1 cellular context compared by ENCODE assay signal in the genomic region with DNA sequence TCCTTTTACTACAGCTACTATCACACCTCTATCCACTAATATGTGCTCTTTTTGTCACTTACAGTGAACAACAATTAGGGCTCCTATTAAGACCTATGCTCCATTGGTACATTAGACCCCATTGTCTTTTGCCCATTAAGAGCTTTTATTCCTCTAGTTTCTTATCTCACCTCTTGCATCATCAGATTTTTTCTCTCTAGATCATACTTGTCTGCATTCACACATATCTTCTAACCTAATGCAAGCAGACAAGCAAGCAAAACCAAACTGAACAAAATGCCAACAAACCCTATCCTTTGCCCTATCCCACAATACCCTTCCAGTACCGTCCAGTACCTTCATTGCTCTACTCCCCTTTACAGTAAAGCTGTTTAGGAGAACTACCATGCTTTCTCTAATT.
TF ChIP-seq lines count a peak whose summit lies in the region.

No MANE protein-coding gene starts in this region.

TF ChIP-seq in HepG2, 621 proteins besides CTCF, POLR2A, EP300 and RAD21:
- TF ChIP-seq MBD4 (IDR thresholded peaks at IDR 0.05; ENCODE audit: borderline replicate concordance, low read length) (no peak), PPARG (CRISPR knock-in tag; conservative IDR thresholded peaks at IDR 0.05) (no peak), ATF7 (IDR thresholded peaks at IDR 0.05) (peak; percentile 3; the same call in 1 of the 2 replicates), ATF7 (CRISPR knock-in tag; IDR thresholded peaks at IDR 0.05) (no peak), CEBPB (IDR thresholded peaks at IDR 0.05; ENCODE audit: borderline replicate concordance, low read depth, low read length) (peak; percentile 43; the same call in 1 of the 2 replicates), ZNF788 (CRISPR knock-in tag; IDR thresholded peaks at IDR 0.05; ENCODE audit: borderline replicate concordance) (no peak)
- TF ChIP-seq, protein P1, sequence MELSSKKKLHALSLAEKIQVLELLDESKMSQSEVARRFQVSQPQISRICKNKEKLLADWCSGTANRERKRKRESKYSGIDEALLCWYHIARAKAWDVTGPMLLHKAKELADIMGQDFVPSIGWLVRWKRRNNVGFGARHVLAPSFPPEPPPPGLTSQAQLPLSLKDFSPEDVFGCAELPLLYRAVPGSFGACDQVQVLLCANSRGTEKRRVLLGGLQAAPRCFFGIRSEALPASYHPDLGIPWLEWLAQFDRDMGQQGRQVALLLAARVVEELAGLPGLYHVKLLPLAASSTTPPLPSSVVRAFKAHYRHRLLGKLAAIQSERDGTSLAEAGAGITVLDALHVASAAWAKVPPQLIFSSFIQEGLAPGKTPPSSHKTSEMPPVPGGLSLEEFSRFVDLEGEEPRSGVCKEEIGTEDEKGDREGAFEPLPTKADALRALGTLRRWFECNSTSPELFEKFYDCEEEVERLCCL (CRISPR knock-in tag; IDR thresholded peaks at IDR 0.05; ENCODE audit: borderline replicate concordance) = no peak
- TF ChIP-seq, protein P2, sequence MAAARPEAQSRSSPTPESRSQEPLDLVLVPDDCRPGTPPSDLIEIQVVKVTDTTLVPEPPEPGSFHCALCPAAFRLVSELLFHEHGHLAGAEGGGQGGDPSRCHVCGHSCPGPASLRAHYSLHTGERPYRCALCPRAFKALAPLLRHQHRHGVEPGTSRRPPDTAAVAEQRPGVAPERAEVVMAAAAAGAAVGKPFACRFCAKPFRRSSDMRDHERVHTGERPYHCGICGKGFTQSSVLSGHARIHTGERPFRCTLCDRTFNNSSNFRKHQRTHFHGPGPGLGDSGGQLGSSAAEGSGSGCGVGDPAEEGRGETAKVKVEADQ (CRISPR knock-in tag; IDR thresholded peaks at IDR 0.05; ENCODE audit: borderline replicate concordance) = no peak
- TF ChIP-seq, protein P3, sequence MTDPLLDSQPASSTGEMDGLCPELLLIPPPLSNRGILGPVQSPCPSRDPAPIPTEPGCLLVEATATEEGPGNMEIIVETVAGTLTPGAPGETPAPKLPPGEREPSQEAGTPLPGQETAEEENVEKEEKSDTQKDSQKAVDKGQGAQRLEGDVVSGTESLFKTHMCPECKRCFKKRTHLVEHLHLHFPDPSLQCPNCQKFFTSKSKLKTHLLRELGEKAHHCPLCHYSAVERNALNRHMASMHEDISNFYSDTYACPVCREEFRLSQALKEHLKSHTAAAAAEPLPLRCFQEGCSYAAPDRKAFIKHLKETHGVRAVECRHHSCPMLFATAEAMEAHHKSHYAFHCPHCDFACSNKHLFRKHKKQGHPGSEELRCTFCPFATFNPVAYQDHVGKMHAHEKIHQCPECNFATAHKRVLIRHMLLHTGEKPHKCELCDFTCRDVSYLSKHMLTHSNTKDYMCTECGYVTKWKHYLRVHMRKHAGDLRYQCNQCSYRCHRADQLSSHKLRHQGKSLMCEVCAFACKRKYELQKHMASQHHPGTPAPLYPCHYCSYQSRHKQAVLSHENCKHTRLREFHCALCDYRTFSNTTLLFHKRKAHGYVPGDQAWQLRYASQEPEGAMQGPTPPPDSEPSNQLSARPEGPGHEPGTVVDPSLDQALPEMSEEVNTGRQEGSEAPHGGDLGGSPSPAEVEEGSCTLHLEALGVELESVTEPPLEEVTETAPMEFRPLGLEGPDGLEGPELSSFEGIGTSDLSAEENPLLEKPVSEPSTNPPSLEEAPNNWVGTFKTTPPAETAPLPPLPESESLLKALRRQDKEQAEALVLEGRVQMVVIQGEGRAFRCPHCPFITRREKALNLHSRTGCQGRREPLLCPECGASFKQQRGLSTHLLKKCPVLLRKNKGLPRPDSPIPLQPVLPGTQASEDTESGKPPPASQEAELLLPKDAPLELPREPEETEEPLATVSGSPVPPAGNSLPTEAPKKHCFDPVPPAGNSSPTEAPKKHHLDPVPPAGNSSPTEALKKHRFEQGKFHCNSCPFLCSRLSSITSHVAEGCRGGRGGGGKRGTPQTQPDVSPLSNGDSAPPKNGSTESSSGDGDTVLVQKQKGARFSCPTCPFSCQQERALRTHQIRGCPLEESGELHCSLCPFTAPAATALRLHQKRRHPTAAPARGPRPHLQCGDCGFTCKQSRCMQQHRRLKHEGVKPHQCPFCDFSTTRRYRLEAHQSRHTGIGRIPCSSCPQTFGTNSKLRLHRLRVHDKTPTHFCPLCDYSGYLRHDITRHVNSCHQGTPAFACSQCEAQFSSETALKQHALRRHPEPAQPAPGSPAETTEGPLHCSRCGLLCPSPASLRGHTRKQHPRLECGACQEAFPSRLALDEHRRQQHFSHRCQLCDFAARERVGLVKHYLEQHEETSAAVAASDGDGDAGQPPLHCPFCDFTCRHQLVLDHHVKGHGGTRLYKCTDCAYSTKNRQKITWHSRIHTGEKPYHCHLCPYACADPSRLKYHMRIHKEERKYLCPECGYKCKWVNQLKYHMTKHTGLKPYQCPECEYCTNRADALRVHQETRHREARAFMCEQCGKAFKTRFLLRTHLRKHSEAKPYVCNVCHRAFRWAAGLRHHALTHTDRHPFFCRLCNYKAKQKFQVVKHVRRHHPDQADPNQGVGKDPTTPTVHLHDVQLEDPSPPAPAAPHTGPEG (CRISPR knock-in tag; IDR thresholded peaks at IDR 0.05) = no peak
